10 cellular contexts compared by ENCODE assay signal in genomic region chr11:45083544-45084087, GRCh38.
A peak's percentile ranks its signal among the peaks of the same experiment; 100 is the strongest.
DNase-seq lines count a peak whose midpoint lies in the region; ATAC-seq, FAIRE-seq and TF ChIP-seq lines count a peak whose summit lies in the region.
"Had no signal": no experiment of that assay in that cellular context is flagged by ENCODE, and none has a peak within 500 bp of the region (broad histone marks: within the 10 kb centered on the region; RNA-seq: fewer than 3 reads in every experiment).

No MANE protein-coding gene starts in this region.

- H4K20me1 ChIP-seq in OCI-LY1 (ENCODE audit: insufficient read depth, low read length) (no peaks in the 10 kb centered on the region), fibroblast of lung (ENCODE audit: control insufficient read depth, extremely low read depth, insufficient read depth, low read length) (no peaks in the 10 kb centered on the region)

- H3K36me3 ChIP-seq in OCI-LY1 (ENCODE audit: insufficient read depth, low read length) (no peaks in the 10 kb centered on the region; the same call in 1 of the 2 replicates), fibroblast of lung (ENCODE audit: control insufficient read depth, insufficient read depth, low read length) (no peaks in the 10 kb centered on the region)

- no peaks in the 10 kb centered on the region for H3K27me3 ChIP-seq in OCI-LY1 (ENCODE audit: insufficient read depth, low read length)
- H3K27me3 ChIP-seq in fibroblast of lung (ENCODE audit: control insufficient read depth, insufficient read depth, low read length) = no peaks in the 10 kb centered on the region

- H2AFZ ChIP-seq in OCI-LY1 (ENCODE audit: low read length) (no peak overlapping the region), fibroblast of lung (ENCODE audit: low read length) (no peak overlapping the region)

- H3K4me1 ChIP-seq in OCI-LY1 (ENCODE audit: insufficient read depth, low read length, severe bottlenecking) (peaks cover 14% of the 10 kb centered on the region), fibroblast of lung (ENCODE audit: control insufficient read depth, extremely low read depth, insufficient read depth, low read length) (peaks cover 20% of the 10 kb centered on the region)

- TF ChIP-seq CTCF in OCI-LY1 (IDR thresholded peaks at IDR 0.05; ENCODE audit: low read length) = peak; percentile 64
- peak; percentile 11 to 50 for TF ChIP-seq CTCF in fibroblast of lung (conservative IDR thresholded peaks at IDR 0.05 in 1 of 2, IDR thresholded peaks at IDR 0.05 in 1 of 2; ENCODE audit: low read depth in 1 of 2, low read length in 2 of 2)
- TF ChIP-seq CTCF in GM20000 (IDR thresholded peaks at IDR 0.05; ENCODE audit: extremely low read depth, missing control alignments) = no peak

- H3K4me2 ChIP-seq in OCI-LY1 (ENCODE audit: low read length) (no peak overlapping the region), fibroblast of lung (ENCODE audit: extremely low read depth, insufficient read depth, low read length) (no peak overlapping the region)

- H3F3A ChIP-seq in OCI-LY1 (ENCODE audit: insufficient read depth, low read length) = no peaks in the 10 kb centered on the region

- peaks cover 40% of the 10 kb centered on the region for H3K4me1 Mint-ChIP-seq in activated naive CD4-positive, alpha-beta T cell treated with anti-CD3 and anti-CD28 coated beads for 36 hours (ENCODE audit: low read depth)
- H3K4me1 Mint-ChIP-seq in activated naive CD4-positive, alpha-beta T cell treated with anti-CD3 and anti-CD28 coated beads, Interleukin-2, amount 10 ng/mL, durations not matched to agents 7 days and 5 days = peaks cover 26% of the 10 kb centered on the region
- peaks cover 52 to 94% of the 10 kb centered on the region in 2 donors for H3K4me1 Mint-ChIP-seq in stimulated activated naive B cell treated with anti-CD40 and anti-IgM and Interleukin-4, amounts not matched to agents 10 μg/mL and 1 μg/mL and 100 μg/mL, for 72 hours

- H3K79me2 ChIP-seq in OCI-LY1 (ENCODE audit: insufficient read depth, low read length) = no peaks in the 10 kb centered on the region
- no peaks in the 10 kb centered on the region for H3K79me2 ChIP-seq in fibroblast of lung (ENCODE audit: control insufficient read depth, insufficient read depth, low read length)

- H3K27me3 Mint-ChIP-seq in activated naive CD4-positive, alpha-beta T cell treated with anti-CD3 and anti-CD28 coated beads for 36 hours (ENCODE audit: low read depth) = no peaks in the 10 kb centered on the region
- H3K27me3 Mint-ChIP-seq in activated naive CD4-positive, alpha-beta T cell treated with anti-CD3 and anti-CD28 coated beads, Interleukin-2, amount 10 ng/mL, durations not matched to agents 7 days and 5 days = peaks cover 20% of the 10 kb centered on the region
- H3K27me3 Mint-ChIP-seq in stimulated activated naive B cell treated with anti-CD40 and anti-IgM and Interleukin-4, amounts not matched to agents 10 μg/mL and 1 μg/mL and 100 μg/mL, for 72 hours = no peaks in the 10 kb centered on the region

- no peak overlapping the region for H3K27ac Mint-ChIP-seq in activated naive CD4-positive, alpha-beta T cell treated with anti-CD3 and anti-CD28 coated beads for 36 hours
- H3K27ac Mint-ChIP-seq in activated naive CD4-positive, alpha-beta T cell treated with anti-CD3 and anti-CD28 coated beads, Interleukin-2, amount 10 ng/mL, durations not matched to agents 7 days and 5 days = no peak overlapping the region
- H3K27ac Mint-ChIP-seq in stimulated activated naive B cell treated with anti-CD40 and anti-IgM and Interleukin-4, amounts not matched to agents 10 μg/mL and 1 μg/mL and 100 μg/mL, for 72 hours = no peak overlapping the region

- CTCF ChIA-PET in activated naive CD4-positive, alpha-beta T cell treated with anti-CD3 and anti-CD28 coated beads for 36 hours (lab: Charles Lee) = no interaction called here
- CTCF ChIA-PET in activated naive CD4-positive, alpha-beta T cell treated with anti-CD3 and anti-CD28 coated beads, Interleukin-2, amount 10 ng/mL, durations not matched to agents 7 days and 5 days (lab: Charles Lee) = interaction anchor here (0.9 to 1.0 kb wide), 2 partner anchors 19 to 147 kb away, joined by 3 read pairs; no protein-coding TSS in a partner anchor

- H3K9me2 ChIP-seq in OCI-LY1 (ENCODE audit: low read depth, low read length) = no peaks in the 10 kb centered on the region

- H3K9ac ChIP-seq in OCI-LY1 (ENCODE audit: low read length) (no peak overlapping the region), fibroblast of lung (ENCODE audit: insufficient read depth, low read length) (no peak overlapping the region)

- peak; percentile 10 to 11 for ATAC-seq in stimulated activated naive B cell treated with anti-CD40 and anti-IgM and Interleukin-4, amounts not matched to agents 10 μg/mL and 1 μg/mL and 100 μg/mL, for 72 hours (replicated peaks)
- ATAC-seq: activated T-cell treated with anti-CD3 and anti-CD28 coated beads, Interleukin-2, amount 50 U/mL, for 4 hours had no signal

- H3K9me3 Mint-ChIP-seq in activated naive CD4-positive, alpha-beta T cell treated with anti-CD3 and anti-CD28 coated beads for 36 hours = peaks cover 8% of the 10 kb centered on the region
- peaks cover 2% of the 10 kb centered on the region for H3K9me3 Mint-ChIP-seq in activated naive CD4-positive, alpha-beta T cell treated with anti-CD3 and anti-CD28 coated beads, Interleukin-2, amount 10 ng/mL, durations not matched to agents 7 days and 5 days
- peaks cover 8 to 10% of the 10 kb centered on the region in 2 donors for H3K9me3 Mint-ChIP-seq in stimulated activated naive B cell treated with anti-CD40 and anti-IgM and Interleukin-4, amounts not matched to agents 10 μg/mL and 1 μg/mL and 100 μg/mL, for 72 hours

- H3K4me3 ChIP-seq in OCI-LY1 (ENCODE audit: low read depth, low read length, poor library complexity, severe bottlenecking) (no peak overlapping the region), fibroblast of lung (replicated peaks in 1 of 4; ENCODE audit: control extremely low read depth in 1 of 4, insufficient read depth in 1 of 4, low read depth in 3 of 4, low read length in 4 of 4) (no peak overlapping the region)

- DNase-seq in activated naive CD4-positive, alpha-beta T cell treated with anti-CD3 and anti-CD28 coated beads for 36 hours = peak; percentile 30
- no peak for DNase-seq in activated naive CD4-positive, alpha-beta T cell treated with anti-CD3 and anti-CD28 coated beads, Interleukin-2, amount 10 ng/mL, durations not matched to agents 7 days and 5 days
- no peak for DNase-seq in fibroblast of lung (ENCODE audit: low read depth in 2 of 2)
- DNase-seq in stimulated activated naive B cell treated with anti-CD40 and anti-IgM and Interleukin-4, amounts not matched to agents 10 μg/mL and 1 μg/mL and 100 μg/mL, for 72 hours = no peak
- no peak for DNase-seq in H54 (ENCODE audit: insufficient read length, low spot score)
- no peak for DNase-seq in GM20000 (ENCODE audit: low spot score)
- no peak for DNase-seq in A172 (ENCODE audit: low spot score)
- DNase-seq: activated T-cell treated with anti-CD3 and anti-CD28 coated beads, Interleukin-2, amount 50 U/mL, for 4 hours; DMS153 had no signal

- H3K4me3 Mint-ChIP-seq in activated naive CD4-positive, alpha-beta T cell treated with anti-CD3 and anti-CD28 coated beads for 36 hours = no peak overlapping the region
- H3K4me3 Mint-ChIP-seq in activated naive CD4-positive, alpha-beta T cell treated with anti-CD3 and anti-CD28 coated beads, Interleukin-2, amount 10 ng/mL, durations not matched to agents 7 days and 5 days = no peak overlapping the region
- no peak overlapping the region for H3K4me3 Mint-ChIP-seq in stimulated activated naive B cell treated with anti-CD40 and anti-IgM and Interleukin-4, amounts not matched to agents 10 μg/mL and 1 μg/mL and 100 μg/mL, for 72 hours
- H3K4me3 Mint-ChIP-seq: activated T-cell treated with anti-CD3 and anti-CD28 coated beads, Interleukin-2, amount 50 U/mL, for 4 hours had no signal

- FAIRE-seq in H54 (lab: Jason Lieb, UNC) = no peak

- intact Hi-C loops in activated naive CD4-positive, alpha-beta T cell treated with anti-CD3 and anti-CD28 coated beads for 36 hours (cut with micrococcal nuclease) = loop anchor here (5.0 kb wide), 1 partner anchor 131 kb away; the partner anchor contains the start of gene TP53I11

- H3K36me3 Mint-ChIP-seq in activated naive CD4-positive, alpha-beta T cell treated with anti-CD3 and anti-CD28 coated beads for 36 hours (ENCODE audit: low read depth) = peaks cover 6% of the 10 kb centered on the region
- no peaks in the 10 kb centered on the region for H3K36me3 Mint-ChIP-seq in activated naive CD4-positive, alpha-beta T cell treated with anti-CD3 and anti-CD28 coated beads, Interleukin-2, amount 10 ng/mL, durations not matched to agents 7 days and 5 days
- peaks cover 8 to 18% of the 10 kb centered on the region in 2 donors for H3K36me3 Mint-ChIP-seq in stimulated activated naive B cell treated with anti-CD40 and anti-IgM and Interleukin-4, amounts not matched to agents 10 μg/mL and 1 μg/mL and 100 μg/mL, for 72 hours

- TF ChIP-seq POLR2A in H54 (IDR thresholded peaks at IDR 0.05; ENCODE audit: low read depth, low read length) = no peak

- H3K9me3 ChIP-seq in OCI-LY1 (ENCODE audit: low read length) = no peaks in the 10 kb centered on the region
- no peaks in the 10 kb centered on the region for H3K9me3 ChIP-seq in fibroblast of lung (ENCODE audit: control insufficient read depth, insufficient read depth, low read depth, low read length)

- H3K27ac ChIP-seq in OCI-LY1 (ENCODE audit: low read depth, low read length, poor library complexity, severe bottlenecking) (no peak overlapping the region), fibroblast of lung (ENCODE audit: insufficient read depth, low read length) (no peak overlapping the region)
